In genomic region chr12:80193900-80194299, GRCh38 we compare ENCODE assay signal across 23 cellular contexts.
A peak's percentile ranks its signal among the peaks of the same experiment; 100 is the strongest.
DNase-seq lines count a peak whose midpoint lies in the region; ATAC-seq, FAIRE-seq and TF ChIP-seq lines count a peak whose summit lies in the region.
"Had no signal": no experiment of that assay in that cellular context is flagged by ENCODE, and none has a peak within 500 bp of the region (broad histone marks: within the 10 kb centered on the region; RNA-seq: fewer than 3 reads in every experiment).

No MANE protein-coding gene starts in this region.

- H4K8ac ChIP-seq in mesenchymal stem cell (ENCODE audit: low read length) = no peak overlapping the region

- H3K4ac ChIP-seq in mesenchymal stem cell (ENCODE audit: low read depth in 1 of 2, low read length in 2 of 2) = no peak overlapping the region

- H3K18ac ChIP-seq in mesenchymal stem cell (ENCODE audit: low read depth in 1 of 2, low read length in 2 of 2) = no peak overlapping the region

- ATAC-seq in GM12878 (no peak), HG03460 (IDR thresholded peaks at IDR 0.05; ENCODE audit: unreplicated experiment) (no peak)
- ATAC-seq: CD8-positive, alpha-beta T cell had no signal

- no peak overlapping the region for H4K91ac ChIP-seq in mesenchymal stem cell (ENCODE audit: low read length)

- no peak overlapping the region for H3K23ac ChIP-seq in mesenchymal stem cell (ENCODE audit: low read length in 2 of 2)

- H2AK5ac ChIP-seq in mesenchymal stem cell (ENCODE audit: low read length, severe bottlenecking) = no peak overlapping the region

- in situ Hi-C loops in GM12878 (cut with MboI) = no loop called here

- DNase-seq in H54 (ENCODE audit: insufficient read length, low spot score) (no peak), GM12878 (ENCODE audit: low read depth, low spot score) (no peak), mesenchymal stem cell (no peak), smooth muscle cell (lab: John Stamatoyannopoulos, UW; ENCODE audit: unreplicated experiment) (no peak), NCI-H1105 (lab: John Stamatoyannopoulos, UW) (no peak), NCI-H2029 (lab: John Stamatoyannopoulos, UW) (no peak)
- DNase-seq: Caco-2; CD8-positive, alpha-beta T cell; DND-41; H7; KBM-7; MV-4-11; NCI-H1105 treated with DMSO at 0.1 percent for 48 hours; NCI-H146; NCI-H1930; NCI-H526 treated with DMSO at 0.1 percent for 48 hours; PC-9; RPMI8226; SHP77 had no signal

- no peaks in the 10 kb centered on the region for H3F3A ChIP-seq in smooth muscle cell (ENCODE audit: low read depth)

- H3K4me1 ChIP-seq in GM12878 (ENCODE audit: control insufficient read depth, insufficient read depth, low read length) (peaks cover 3% of the 10 kb centered on the region; the same call in 1 of the 2 replicates), mesenchymal stem cell (ENCODE audit: control insufficient read depth, insufficient read depth, low read depth, low read length) (no peaks in the 10 kb centered on the region), smooth muscle cell (ENCODE audit: low read depth) (no peaks in the 10 kb centered on the region)
- H3K4me1 ChIP-seq: Caco-2 had no signal

- TF ChIP-seq EP300 in GM12878 (IDR thresholded peaks at IDR 0.05; ENCODE audit: borderline replicate concordance in 1 of 2, control insufficient read depth in 1 of 2, low read depth in 2 of 2, low read length in 2 of 2) = no peak

- peak; percentile 69 for FAIRE-seq in H54 (lab: Jason Lieb, UNC)
- peak; percentile 75 for FAIRE-seq in GM12878 (lab: Jason Lieb, UNC)
- FAIRE-seq: GM19239, HTR-8/SVneo had no signal

- no peak for TF ChIP-seq POLR2A in H54 (IDR thresholded peaks at IDR 0.05; ENCODE audit: low read depth, low read length)
- no peak for TF ChIP-seq POLR2A in GM12878 (IDR thresholded peaks at IDR 0.05; ENCODE audit: low read depth, low read length)

- H3K79me2 ChIP-seq in GM12878 (ENCODE audit: control insufficient read depth, insufficient read depth, low read length) = no peaks in the 10 kb centered on the region
- H3K79me2 ChIP-seq in smooth muscle cell (ENCODE audit: low read depth) = no peaks in the 10 kb centered on the region

- BruUV-seq in GM12878 (replicated peaks; lab: Mats Ljungman, UMichigan) = no TSS peak

- no peak overlapping the region for H3K9ac ChIP-seq in GM12878 (ENCODE audit: control insufficient read depth, insufficient read depth, low read length)
- H3K9ac ChIP-seq in mesenchymal stem cell (ENCODE audit: low read length) = peak overlapping the region; percentile 53
- H3K9ac ChIP-seq in smooth muscle cell (ENCODE audit: low read depth) = no peak overlapping the region

- H3K79me1 ChIP-seq in mesenchymal stem cell (replicated peaks; ENCODE audit: low read length, poor library complexity, severe bottlenecking) = no peaks in the 10 kb centered on the region

- no peak overlapping the region for H3K14ac ChIP-seq in mesenchymal stem cell (ENCODE audit: low read length in 2 of 2)

- no peak overlapping the region for H2BK15ac ChIP-seq in mesenchymal stem cell (ENCODE audit: low read depth, poor library complexity, severe bottlenecking)

- no peak for TF ChIP-seq RAD21 in GM12878 (IDR thresholded peaks at IDR 0.05; ENCODE audit: insufficient read depth, low read depth, low read length)

- POLR2A ChIA-PET in GM12878 (lab: Charles Lee) = no interaction called here

- H3K27me3 ChIP-seq in GM12878 (replicated peaks in 1 of 2; ENCODE audit: control insufficient read depth in 2 of 2, insufficient read depth in 2 of 2, low read length in 1 of 2) (no peaks in the 10 kb centered on the region; a peak in 1 of 4 replicates), mesenchymal stem cell (ENCODE audit: control insufficient read depth in 1 of 2, insufficient read depth in 1 of 2, low read length in 2 of 2) (no peaks in the 10 kb centered on the region), smooth muscle cell (ENCODE audit: low read depth) (no peaks in the 10 kb centered on the region)

- H3K4me3 ChIP-seq in GM12878 (no peak overlapping the region), mesenchymal stem cell (ENCODE audit: insufficient read depth in 1 of 2, low read depth in 1 of 2, low read length in 2 of 2) (peak overlapping the region in 1 of 2 experiments; percentile 39), smooth muscle cell (no peak overlapping the region)
- H3K4me3 ChIP-seq: PC-9 had no signal

- H2BK12ac ChIP-seq in mesenchymal stem cell (ENCODE audit: low read length in 2 of 2) = no peak overlapping the region

- TF ChIP-seq CTCF in GM12878 (IDR thresholded peaks at IDR 0.05 in 2 of 3, conservative IDR thresholded peaks at IDR 0.05 in 1 of 3; ENCODE audit: control insufficient read depth in 2 of 3, extremely low read depth in 1 of 3, insufficient read depth in 1 of 3, low read depth in 3 of 3, low read length in 3 of 3) (no peak), smooth muscle cell (IDR thresholded peaks at IDR 0.05; ENCODE audit: borderline replicate concordance, insufficient read depth, poor library complexity, severe bottlenecking) (no peak)

- CTCF ChIA-PET in GM12878 (lab: Yijun Ruan, JAX) = interaction anchor here (1.4 to 10.1 kb wide), 3 partner anchors 10 to 77 kb away, joined by 4 to 134 read pairs (median 7); no protein-coding TSS in a partner anchor

- RAD21 ChIA-PET in GM12878 (lab: Charles Lee; ENCODE audit: unreplicated experiment) = no interaction called here

- H3K36me3 ChIP-seq in GM12878 (ENCODE audit: control insufficient read depth in 2 of 2, insufficient read depth in 2 of 2, low read length in 1 of 2) (no peaks in the 10 kb centered on the region), mesenchymal stem cell (ENCODE audit: control insufficient read depth in 1 of 2, insufficient read depth in 2 of 2, low read depth in 1 of 2, low read length in 2 of 2) (no peaks in the 10 kb centered on the region), smooth muscle cell (ENCODE audit: low read depth) (no peaks in the 10 kb centered on the region)

- H3K27ac ChIP-seq in GM12878 (ENCODE audit: control insufficient read depth, insufficient read depth) = no peak overlapping the region
- H3K27ac ChIP-seq in mesenchymal stem cell (ENCODE audit: low read length, poor library complexity, severe bottlenecking) = no peak overlapping the region
- no peak overlapping the region for H3K27ac ChIP-seq in smooth muscle cell (ENCODE audit: low read depth)
- H3K27ac ChIP-seq: C4-2B, PC-9 had no signal

- H3K9me3 ChIP-seq in GM12878 (replicated peaks; ENCODE audit: control insufficient read depth, insufficient read depth, low read length) = no peaks in the 10 kb centered on the region
- no peaks in the 10 kb centered on the region for H3K9me3 ChIP-seq in mesenchymal stem cell (ENCODE audit: control insufficient read depth, low read length)
- H3K9me3 ChIP-seq in smooth muscle cell (replicated peaks; ENCODE audit: low read depth) = no peaks in the 10 kb centered on the region
- H3K9me3 ChIP-seq: Caco-2 had no signal

- H2BK120ac ChIP-seq in mesenchymal stem cell (ENCODE audit: low read depth, low read length) = no peak overlapping the region

- H4K20me1 ChIP-seq in GM12878 (ENCODE audit: control insufficient read depth, insufficient read depth) = no peaks in the 10 kb centered on the region
- no peaks in the 10 kb centered on the region for H4K20me1 ChIP-seq in smooth muscle cell (ENCODE audit: low read depth)

- H2AFZ ChIP-seq in GM12878 (ENCODE audit: control insufficient read depth, low read depth, low read length) (no peak overlapping the region), mesenchymal stem cell (ENCODE audit: low read depth, low read length) (no peak overlapping the region), smooth muscle cell (ENCODE audit: low read depth) (peak overlapping the region; percentile 42)
- H2AFZ ChIP-seq: PC-9 had no signal

- no peak overlapping the region for H2BK5ac ChIP-seq in mesenchymal stem cell (ENCODE audit: low read depth, low read length, poor library complexity, severe bottlenecking)

- WGBS in GM12878 (ENCODE audit: insufficient coverage, insufficient replicate concordance, low lambda C conversion rate, missing lambda C conversion rate) = 36% methylated on average over 4 of the region's 4 CpGs
- WGBS in mesenchymal stem cell = 69% methylated on average over 3 of the region's 4 CpGs
- WGBS in smooth muscle cell (ENCODE audit: low lambda C conversion rate) = 87% methylated on average over 4 of the region's 4 CpGs

- SMC1A ChIA-PET in GM12878 (lab: Charles Lee; ENCODE audit: uncharacterized antibody, unreplicated experiment) = interaction anchor here (1.1 to 4.4 kb wide), 2 partner anchors 77 to 81 kb away, joined by 3 to 57 read pairs; no protein-coding TSS in a partner anchor

- H3K4me2 ChIP-seq in GM12878 (ENCODE audit: control insufficient read depth, insufficient read depth) = no peak overlapping the region
- H3K4me2 ChIP-seq in mesenchymal stem cell (ENCODE audit: low read length, poor library complexity, severe bottlenecking) = no peak overlapping the region
- H3K4me2 ChIP-seq in smooth muscle cell = no peak overlapping the region
- H3K4me2 ChIP-seq: PC-9 had no signal

- intact Hi-C loops in GM12878 (cut with micrococcal nuclease; ENCODE audit: unreplicated experiment) = loop anchor here (10.0 kb wide), 2 partner anchors 401 to 571 kb away; no protein-coding TSS in a partner anchor

TF ChIP-seq in GM12878, 131 proteins besides CTCF, POLR2A, EP300 and RAD21 (continues in another document):
- no peak for TF ChIP-seq SKIL (IDR thresholded peaks at IDR 0.05; ENCODE audit: low read depth, poor library complexity, severe bottlenecking)
